In the genomic region with DNA sequence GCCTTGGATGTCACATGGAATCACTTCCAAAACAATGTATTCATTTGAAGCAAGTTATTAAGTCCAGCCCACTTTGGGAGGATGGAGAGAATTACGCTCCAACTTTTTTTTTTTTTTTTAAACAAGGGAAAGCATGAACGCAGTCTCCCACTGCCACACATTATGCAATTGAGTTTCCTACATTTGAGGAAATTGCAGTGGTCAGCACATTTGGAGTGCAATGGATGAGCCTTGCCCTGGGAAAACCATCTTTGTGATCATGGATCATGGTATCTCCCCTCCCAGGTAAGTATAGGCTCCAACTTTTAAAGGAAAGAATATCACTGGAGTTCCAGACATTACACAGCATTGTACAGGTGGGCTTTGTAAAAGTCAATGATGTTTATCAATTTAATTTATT, we compare ENCODE assay signal across 23 cellular contexts. TPM values are rescaled to one million over a fixed set of nuclear protein-coding genes. Genes with fewer than 3 reads are reported as not detected.
DNase-seq lines count a peak whose midpoint lies in the region; ATAC-seq, FAIRE-seq and TF ChIP-seq lines count a peak whose summit lies in the region.
"Had no signal": no experiment of that assay in that cellular context is flagged by ENCODE, and none has a peak within 500 bp of the region (broad histone marks: within the 10 kb centered on the region; RNA-seq: fewer than 3 reads in every experiment).

No MANE protein-coding gene starts in this region.

- no peak for DNase-seq in A549 (ENCODE audit: low read depth in 1 of 2, low spot score in 1 of 2)
- DNase-seq in GM23338 (ENCODE audit: low spot score) = no peak
- DNase-seq in IMR-90 = no peak
- DNase-seq in GM10248 (ENCODE audit: extremely low spot score) = no peak
- no peak for DNase-seq in pancreas
- no peak for DNase-seq in CD1c-positive myeloid dendritic cell (ENCODE audit: extremely low spot score)
- DNase-seq: 8988T; BE2C; C1 segment of cervical spinal cord; Caco-2; Calu3; CD4-positive, alpha-beta T cell; CD8-positive, alpha-beta T cell; DMS79 treated with DMSO at 0.1 percent for 48 hours; GF-D8 had no signal

- no peak for FAIRE-seq in A549 (lab: Jason Lieb, UNC)
- FAIRE-seq in pancreas (lab: Jason Lieb, UNC) = no peak
- FAIRE-seq: A204.1, D721Med, G401.6, GM12878, GM12892, GM18507 had no signal

- CTCF ChIA-PET in A549 (lab: Yijun Ruan, JAX) = no interaction called here
- CTCF ChIA-PET in IMR-90 (lab: Yijun Ruan, JAX) = no interaction called here
- CTCF ChIA-PET in GM10248 (lab: Yijun Ruan, JAX) = no interaction called here

- 98% methylated on average over 2 of the region's 2 CpGs for WGBS in A549 (ENCODE audit: missing lambda C conversion rate)
- WGBS in IMR-90 (ENCODE audit: extremely low coverage in 2 of 2, insufficient read length in 1 of 2), 2 experiments = no CpG with 5 or more reads among the region's 2 CpGs
- WGBS in pancreas, 2 donors = 73 to 95% methylated on average over 2 of the region's 2 CpGs

- H3K9me1 ChIP-seq in IMR-90 (ENCODE audit: insufficient read depth, low read length) = no peaks in the 10 kb centered on the region

- no TSS peak for BruUV-seq in IMR-90 (replicated peaks; lab: Mats Ljungman, UMichigan)

- intact Hi-C loops in IMR-90 (cut with micrococcal nuclease) (no loop called here), pancreas (cut with DNase I) (no loop called here)

- no peak for TF ChIP-seq CTCF in A549 (IDR thresholded peaks at IDR 0.05)
- TF ChIP-seq CTCF in GM23338 (conservative IDR thresholded peaks at IDR 0.05; ENCODE audit: low read depth in 2 of 2) = no peak
- TF ChIP-seq CTCF in IMR-90 (conservative IDR thresholded peaks at IDR 0.05; ENCODE audit: low read depth, low read length) = no peak
- TF ChIP-seq CTCF in GM10248 (IDR thresholded peaks at IDR 0.05; ENCODE audit: control extremely low read depth, extremely low read depth, low read depth, missing control alignments) = no peak
- TF ChIP-seq CTCF in pancreas (IDR thresholded peaks at IDR 0.05) = no peak

- no peaks in the 10 kb centered on the region for H3F3A ChIP-seq in GM23338 (replicated peaks; ENCODE audit: low read depth)

- H2BK15ac ChIP-seq in IMR-90 (ENCODE audit: low read depth, low read length) = no peak overlapping the region

- no peak for ATAC-seq in A549
- no peak for ATAC-seq in GM23338
- ATAC-seq in IMR-90 (ENCODE audit: low read depth) = no peak
- ATAC-seq in pancreas = no peak
- ATAC-seq: CD8-positive, alpha-beta T cell; GM12878 had no signal

- no peak overlapping the region for H3K4ac ChIP-seq in IMR-90 (ENCODE audit: low read depth, low read length)

- H3K56ac ChIP-seq in IMR-90 (ENCODE audit: extremely low read depth, insufficient read depth, low read length) = no peak overlapping the region

- no peaks in the 10 kb centered on the region for H3K79me2 ChIP-seq in GM23338 (replicated peaks; ENCODE audit: insufficient read depth)

- H3K36me3 Mint-ChIP-seq in GM23338 (ENCODE audit: low read depth) = no peaks in the 10 kb centered on the region
- H3K36me3 Mint-ChIP-seq: CD14-positive monocyte; CD8-positive, alpha-beta T cell had no signal

- no peak overlapping the region for H2AK9ac ChIP-seq in IMR-90 (replicated peaks; ENCODE audit: low read depth, low read length, poor library complexity)

- no peak overlapping the region for H2BK120ac ChIP-seq in IMR-90 (ENCODE audit: low read depth, low read length)

- no peak overlapping the region for H3K27ac Mint-ChIP-seq in GM23338
- H3K27ac Mint-ChIP-seq: CD4-positive, alpha-beta T cell; CD8-positive, alpha-beta T cell had no signal

- in situ Hi-C loops in IMR-90 (cut with MboI; ENCODE audit: low sequenced_read_pairs) = no loop called here

- H3K9me2 ChIP-seq in GM23338 (ENCODE audit: insufficient read depth) = no peaks in the 10 kb centered on the region

- TF ChIP-seq RAD21 in A549 (conservative IDR thresholded peaks at IDR 0.05 in 1 of 2, IDR thresholded peaks at IDR 0.05 in 1 of 2) (no peak), IMR-90 (IDR thresholded peaks at IDR 0.05; ENCODE audit: low read length) (no peak)

- no peak overlapping the region for H4K8ac ChIP-seq in IMR-90 (ENCODE audit: low read depth in 2 of 2, low read length in 2 of 2)

- H3K27me3 Mint-ChIP-seq in GM23338 (ENCODE audit: insufficient read depth, low read depth, poor library complexity) = peaks cover 4% of the 10 kb centered on the region

- no peak overlapping the region for H4K91ac ChIP-seq in IMR-90 (ENCODE audit: insufficient read depth, low read depth, low read length)

- TF ChIP-seq POLR2A in A549 (IDR thresholded peaks at IDR 0.05; ENCODE audit: low read length) = no peak
- TF ChIP-seq POLR2A in IMR-90 (IDR thresholded peaks at IDR 0.05; ENCODE audit: low read depth, low read length) = no peak

- no peak overlapping the region for H2AK5ac ChIP-seq in IMR-90 (ENCODE audit: low read depth, low read length)

- H3K4me3 Mint-ChIP-seq in GM23338 = no peak overlapping the region
- H3K4me3 Mint-ChIP-seq: CD14-positive monocyte; CD4-positive, alpha-beta T cell; CD8-positive, alpha-beta T cell had no signal

- H3K27me3 ChIP-seq in GM23338 (ENCODE audit: insufficient read depth) (no peaks in the 10 kb centered on the region), IMR-90 (ENCODE audit: control insufficient read depth, insufficient read depth, low read length) (no peaks in the 10 kb centered on the region), pancreas (no peaks in the 10 kb centered on the region)
- H3K27me3 ChIP-seq: BE2C, BLaER1 had no signal

- no peak overlapping the region for H2BK20ac ChIP-seq in IMR-90 (ENCODE audit: low read depth, low read length)

- H3K36me3 ChIP-seq in GM23338 (ENCODE audit: insufficient read depth) (no peaks in the 10 kb centered on the region), IMR-90 (ENCODE audit: control insufficient read depth, insufficient read depth, low read length) (no peaks in the 10 kb centered on the region), pancreas (no peaks in the 10 kb centered on the region)
- H3K36me3 ChIP-seq: BE2C, BLaER1 had no signal

- dilution Hi-C loops in IMR-90 (cut with HindIII; ENCODE audit: low sequenced_read_pairs, unreplicated experiment) = loop anchor here (25.0 kb wide), 1 partner anchor 105 kb away; no protein-coding TSS in a partner anchor

- H2AFZ ChIP-seq in GM23338 = peak overlapping the region; percentile 65; the same call in 1 of the 2 replicates
- H2AFZ ChIP-seq in IMR-90 (replicated peaks; ENCODE audit: low read length, poor library complexity) = no peak overlapping the region

- H3K9me3 ChIP-seq in A549 (no peaks in the 10 kb centered on the region), IMR-90 (ENCODE audit: control insufficient read depth, insufficient read depth, low read length) (no peaks in the 10 kb centered on the region), pancreas (no peaks in the 10 kb centered on the region)
- H3K9me3 ChIP-seq: BE2C, BLaER1, Caco-2 had no signal

- H3K9ac ChIP-seq in IMR-90 (ENCODE audit: low read depth, low read length) = no peak overlapping the region
- H3K9ac ChIP-seq: BLaER1 had no signal

- no peak overlapping the region for H4K5ac ChIP-seq in IMR-90 (ENCODE audit: low read depth, low read length)

- H3K9me3 Mint-ChIP-seq in GM23338 = no peaks in the 10 kb centered on the region
- H3K9me3 Mint-ChIP-seq: CD4-positive, alpha-beta T cell; CD8-positive, alpha-beta T cell had no signal

- peaks cover 4% of the 10 kb centered on the region; the same call in 1 of the 3 replicates for H3K4me1 Mint-ChIP-seq in GM23338
- H3K4me1 Mint-ChIP-seq: CD14-positive monocyte had no signal

- H3K79me1 ChIP-seq in IMR-90 (ENCODE audit: low read depth in 1 of 2, low read length in 2 of 2) = no peaks in the 10 kb centered on the region

- H3K23ac ChIP-seq in IMR-90 (ENCODE audit: low read depth, low read length) = no peak overlapping the region

- POLR2A ChIA-PET in A549 (lab: Yijun Ruan, JAX) (no interaction called here), IMR-90 (lab: Charles Lee; ENCODE audit: unreplicated experiment) (no interaction called here), GM10248 (lab: Yijun Ruan, JAX) (no interaction called here)

- H3K4me1 ChIP-seq in A549 = peaks cover 2% of the 10 kb centered on the region; the same call in 1 of the 3 replicates
- no peaks in the 10 kb centered on the region for H3K4me1 ChIP-seq in GM23338 (ENCODE audit: insufficient read depth)
- H3K4me1 ChIP-seq in IMR-90 (ENCODE audit: control insufficient read depth, insufficient read depth, low read length) = no peaks in the 10 kb centered on the region
- no peaks in the 10 kb centered on the region for H3K4me1 ChIP-seq in pancreas
- H3K4me1 ChIP-seq: BE2C, BLaER1 had no signal

- H3K14ac ChIP-seq in IMR-90 (replicated peaks; ENCODE audit: low read depth, low read length) = no peak overlapping the region

- H3K27ac ChIP-seq in A549 (no peak overlapping the region), GM23338 (ENCODE audit: low read depth) (no peak overlapping the region), IMR-90 (ENCODE audit: insufficient read depth, low read length) (no peak overlapping the region), pancreas (no peak overlapping the region)
- H3K27ac ChIP-seq: BLaER1 had no signal

- H3K4me3 ChIP-seq in A549 (no peak overlapping the region), GM23338 (no peak overlapping the region), IMR-90 (ENCODE audit: insufficient read depth, low read depth, low read length) (no peak overlapping the region), pancreas (no peak overlapping the region)
- H3K4me3 ChIP-seq: BLaER1, GM12878 had no signal

- no peak for TF ChIP-seq EP300 in A549 (IDR thresholded peaks at IDR 0.05)

- H3K4me2 ChIP-seq in A549 (no peak overlapping the region), GM23338 (no peak overlapping the region), IMR-90 (ENCODE audit: low read depth, low read length) (no peak overlapping the region)
- H3K4me2 ChIP-seq: BLaER1 had no signal

- H2BK5ac ChIP-seq in IMR-90 (ENCODE audit: low read depth, low read length, poor library complexity, severe bottlenecking) = no peak overlapping the region

- H3K18ac ChIP-seq in IMR-90 (ENCODE audit: low read depth, low read length) = no peak overlapping the region

- H4K20me1 ChIP-seq in GM23338 (replicated peaks; ENCODE audit: insufficient read depth) (no peaks in the 10 kb centered on the region), IMR-90 (ENCODE audit: insufficient read depth, low read length) (no peaks in the 10 kb centered on the region)
- H4K20me1 ChIP-seq: BLaER1 had no signal

RNA-seq across cellular contexts. Expression of gene MAP10, which starts 26.7 kb away (rescaled TPM):
- polyA plus RNA-seq in A549 (2011; rRNA removed) (2.3 and 2.4 TPM in 2 replicates), A549 (2017; fragmentation: RNase III; extraction: RNeasy Plus Mini Kit Qiagen cat#74134 plus additional on column Dnase treatment) (1.6 to 2.5 TPM (median 2.1 TPM) in 3 replicates), GM23338 (2016; fragmentation: Nextera tagmentation; extraction: Ambion mirVana) (2.3 and 2.9 TPM in 2 replicates), IMR-90 (2012; rRNA removed) (1.0 TPM in 2 replicates), pancreas (1 to 10 TPM in 1 of 2 donors, under 1 TPM in 1; 0.99 to 2.0 TPM)
- 0.82 and 1.0 TPM in 2 replicates for polyA plus RNA-seq in A549 (2012; cell fraction: cytosol; rRNA removed)
- polyA plus RNA-seq in A549 (2012; cell fraction: nucleus; rRNA removed) = 1.1 TPM in 2 replicates
- 1.1 TPM in 2 replicates for polyA minus RNA-seq in A549 (2011; rRNA and poly(A)+ RNA removed)
- 2.8 and 3.3 TPM in 2 replicates for total RNA-seq in GM23338 (2014; rRNA removed; shearing (Covaris generic))
- total RNA-seq in IMR-90 (2012; rRNA removed) (1.1 TPM in 2 replicates), pancreas (1 to 10 TPM; 1.8 to 2.1 (median 1.9) TPM)
- polyA plus RNA-seq in IMR-90 (2012; cell fraction: cytosol; rRNA removed) = 0.66 and 0.71 TPM in 2 replicates
- 0.63 and 0.67 TPM in 2 replicates for polyA plus RNA-seq in IMR-90 (2012; cell fraction: nucleus; rRNA removed; ENCODE audit: low replicate concordance)
- total RNA-seq: Caco-2 had no signal
